9 cellular contexts compared by ENCODE assay signal in genomic region chr5:160188151-160188967, GRCh38. TPM values are rescaled to one million over a fixed set of nuclear protein-coding genes. Genes with fewer than 3 reads are reported as not detected.
DNase-seq lines count a peak whose midpoint lies in the region; ATAC-seq, FAIRE-seq and TF ChIP-seq lines count a peak whose summit lies in the region.
"Had no signal": no experiment of that assay in that cellular context is flagged by ENCODE, and none has a peak within 500 bp of the region (broad histone marks: within the 10 kb centered on the region; RNA-seq: fewer than 3 reads in every experiment).

No MANE protein-coding gene starts in this region.

- no peak for TF ChIP-seq CTCF in A549 (IDR thresholded peaks at IDR 0.05)
- peak; percentile 5 for TF ChIP-seq CTCF in GM12865 (IDR thresholded peaks at IDR 0.05; ENCODE audit: insufficient read depth, low read depth, low read length, missing control alignments)
- TF ChIP-seq CTCF in WERI-Rb-1 (IDR thresholded peaks at IDR 0.05; ENCODE audit: low read depth, low read length): no peak

- no peaks in the 10 kb centered on the region for H3K27me3 ChIP-seq in WERI-Rb-1 (ENCODE audit: insufficient read depth, low read depth, severe bottlenecking)

- peaks cover 4% of the 10 kb centered on the region; the same call in 1 of the 3 replicates for H3K9me3 ChIP-seq in A549
- peaks cover 9% of the 10 kb centered on the region for H3K9me3 ChIP-seq in WERI-Rb-1 (ENCODE audit: severe bottlenecking)

- WGBS in A549 (ENCODE audit: missing lambda C conversion rate): 45% methylated on average over 23 of the region's 40 CpGs

- TF ChIP-seq POLR2A in A549 (IDR thresholded peaks at IDR 0.05; ENCODE audit: low read length): no peak

- TF ChIP-seq RAD21 in A549 (conservative IDR thresholded peaks at IDR 0.05 in 1 of 2, IDR thresholded peaks at IDR 0.05 in 1 of 2): no peak

- peak overlapping the region; percentile 74 for H3K4me2 ChIP-seq in A549

- CTCF ChIA-PET in A549 (lab: Yijun Ruan, JAX): interaction anchor here (1.2 to 17.4 kb wide), 7 partner anchors 9 to 203 kb away, joined by 4 to 244 read pairs (median 7); no protein-coding TSS in a partner anchor

- ATAC-seq in A549: peak; percentile 55 to 78; a peak in 5 of 6 replicates
- ATAC-seq in Right ventricle myocardium superior (ENCODE audit: poor library complexity): peak; percentile 84
- no peak for ATAC-seq in HG03439 (IDR thresholded peaks at IDR 0.05; ENCODE audit: unreplicated experiment)
- ATAC-seq: HCT116 had no signal

- TF ChIP-seq EP300 in A549 (IDR thresholded peaks at IDR 0.05): no peak

- intact Hi-C loops in Right ventricle myocardium superior (cut with DNase I): no loop called here
- intact Hi-C loops in posterior vena cava (cut with DNase I): loop anchor here in 1 of 2 donors (10.0 kb wide), 1 partner anchor 54 kb away; no protein-coding TSS in a partner anchor

- no peaks in the 10 kb centered on the region for H3K36me3 ChIP-seq in WERI-Rb-1

- DNase-seq in A549 (ENCODE audit: low read depth in 1 of 2, low spot score in 1 of 2): peak; percentile 27 to 31
- no peak for DNase-seq in GM12865 (ENCODE audit: low read depth)
- DNase-seq in WERI-Rb-1: peak; percentile 94
- peak; percentile 83 for DNase-seq in Right ventricle myocardium superior
- DNase-seq in posterior vena cava (ENCODE audit: low spot score): peak; percentile 83
- no peak for DNase-seq in activated effector memory CD4-positive, alpha-beta T cell treated with anti-CD3 and anti-CD28 coated beads, Interleukin-2, amount 50 U/mL, for 16 hours
- DNase-seq in UCSD-AML1 (lab: John Stamatoyannopoulos, UW; ENCODE audit: unreplicated experiment): no peak

- H3K4me3 ChIP-seq in A549 (peak overlapping the region; percentile 24; the same call in 1 of the 3 replicates), GM12865 (ENCODE audit: low read depth, low read length) (peak overlapping the region; percentile 32), WERI-Rb-1 (ENCODE audit: low read depth, low read length) (peak overlapping the region; percentile 46)

- POLR2A ChIA-PET in A549 (lab: Yijun Ruan, JAX): interaction anchor here (1.2 kb wide), 1 partner anchor 23 kb away, joined by 8 read pairs; no protein-coding TSS in a partner anchor

- FAIRE-seq in A549 (lab: Jason Lieb, UNC): no peak

- H3K4me1 ChIP-seq in A549: no peaks in the 10 kb centered on the region

- H3K27ac ChIP-seq in A549: peak overlapping the region; percentile 71 to 85
- H3K27ac ChIP-seq in WERI-Rb-1: peak overlapping the region; percentile 94

TF ChIP-seq in A549, 52 proteins besides CTCF, POLR2A, EP300 and RAD21:
- TF ChIP-seq ZFP36 (IDR thresholded peaks at IDR 0.05; ENCODE audit: borderline replicate concordance, partially characterized antibody): peak; percentile 29
- TF ChIP-seq, protein P1, sequence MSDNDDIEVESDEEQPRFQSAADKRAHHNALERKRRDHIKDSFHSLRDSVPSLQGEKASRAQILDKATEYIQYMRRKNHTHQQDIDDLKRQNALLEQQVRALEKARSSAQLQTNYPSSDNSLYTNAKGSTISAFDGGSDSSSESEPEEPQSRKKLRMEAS (IDR thresholded peaks at IDR 0.05): 0 out of 2 replicates have a peak, but pooled peaks have one; percentile 39
- TF ChIP-seq CEBPB (IDR thresholded peaks at IDR 0.05): no peak

RNA-seq across cellular contexts. Expression of gene FABP6, which starts 40.9 kb away (rescaled TPM):
- 0.62 and 0.93 TPM in 2 replicates for polyA plus RNA-seq in A549 (2011; rRNA removed)
- polyA plus RNA-seq in A549 (2012; cell fraction: cytosol; rRNA removed): 0.75 and 1.1 TPM in 2 replicates
- 0.52 TPM in 1 of 2 replicates, not detected in the other for polyA plus RNA-seq in A549 (2012; cell fraction: nucleus; rRNA removed)
- 0.63 to 0.99 TPM (median 0.75 TPM) in 3 replicates for polyA plus RNA-seq in A549 (2017; fragmentation: RNase III; extraction: RNeasy Plus Mini Kit Qiagen cat#74134 plus additional on column Dnase treatment)
- not detected in 2 replicates for polyA minus RNA-seq in A549 (2011; rRNA and poly(A)+ RNA removed)
- 3.4 TPM for total RNA-seq in Right ventricle myocardium superior
- total RNA-seq in posterior vena cava: not detected

Comparison
In these comparisons a context has a peak if more than half of its experiments do, and no peak if none do; other contexts are left out.
1. DNase-seq: peak in A549 (2 of 2), WERI-Rb-1 (single experiment), Right ventricle myocardium superior (single experiment) and posterior vena cava (single experiment); none in GM12865 (single experiment), activated effector memory CD4-positive, alpha-beta T cell treated with anti-CD3 and anti-CD28 coated beads, Interleukin-2, amount 50 U/mL, for 16 hours (single experiment) and UCSD-AML1 (single experiment).
2. Peak in every context shown above with its lines, with median percentiles within 50 percentile points of each other: H3K4me3 ChIP-seq.